ENCODE assay signal across 2 cellular contexts in the genomic region with DNA sequence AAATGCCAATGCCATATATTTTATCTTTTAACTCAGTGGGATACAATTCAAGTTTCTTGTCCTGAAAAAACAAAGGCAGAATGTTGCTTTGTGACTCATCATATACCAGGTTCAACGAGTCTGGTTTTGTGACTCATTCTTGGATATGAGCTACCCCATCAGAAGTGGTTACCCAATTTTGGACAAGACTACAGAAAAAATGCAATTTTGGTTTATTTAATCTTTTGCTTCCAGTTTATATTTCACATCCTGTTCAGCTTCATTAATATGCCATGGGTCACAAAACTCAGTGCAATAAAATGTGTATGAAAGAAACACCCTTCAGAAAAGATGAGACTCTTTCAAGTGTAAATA.
TF ChIP-seq lines count a peak whose summit lies in the region.

No MANE protein-coding gene starts in this region.

TF ChIP-seq in Ishikawa, 13 proteins besides CTCF, POLR2A, EP300 and RAD21 (continued from another document):
- TF ChIP-seq FOXM1 (IDR thresholded peaks at IDR 0.05; ENCODE audit: borderline replicate concordance, low read depth), result no peak
- no peak for TF ChIP-seq EGR1 (IDR thresholded peaks at IDR 0.05)
- no peak for TF ChIP-seq TAF1 (IDR thresholded peaks at IDR 0.05; ENCODE audit: low read depth)
- TF ChIP-seq NFIC (IDR thresholded peaks at IDR 0.05), result no peak
- TF ChIP-seq CEBPB (IDR thresholded peaks at IDR 0.05), result no peak
- no peak for TF ChIP-seq YY1 (IDR thresholded peaks at IDR 0.05; ENCODE audit: low read depth)
- TF ChIP-seq CREB1 (IDR thresholded peaks at IDR 0.05; ENCODE audit: low read depth), result no peak
- TF ChIP-seq, protein P1, sequence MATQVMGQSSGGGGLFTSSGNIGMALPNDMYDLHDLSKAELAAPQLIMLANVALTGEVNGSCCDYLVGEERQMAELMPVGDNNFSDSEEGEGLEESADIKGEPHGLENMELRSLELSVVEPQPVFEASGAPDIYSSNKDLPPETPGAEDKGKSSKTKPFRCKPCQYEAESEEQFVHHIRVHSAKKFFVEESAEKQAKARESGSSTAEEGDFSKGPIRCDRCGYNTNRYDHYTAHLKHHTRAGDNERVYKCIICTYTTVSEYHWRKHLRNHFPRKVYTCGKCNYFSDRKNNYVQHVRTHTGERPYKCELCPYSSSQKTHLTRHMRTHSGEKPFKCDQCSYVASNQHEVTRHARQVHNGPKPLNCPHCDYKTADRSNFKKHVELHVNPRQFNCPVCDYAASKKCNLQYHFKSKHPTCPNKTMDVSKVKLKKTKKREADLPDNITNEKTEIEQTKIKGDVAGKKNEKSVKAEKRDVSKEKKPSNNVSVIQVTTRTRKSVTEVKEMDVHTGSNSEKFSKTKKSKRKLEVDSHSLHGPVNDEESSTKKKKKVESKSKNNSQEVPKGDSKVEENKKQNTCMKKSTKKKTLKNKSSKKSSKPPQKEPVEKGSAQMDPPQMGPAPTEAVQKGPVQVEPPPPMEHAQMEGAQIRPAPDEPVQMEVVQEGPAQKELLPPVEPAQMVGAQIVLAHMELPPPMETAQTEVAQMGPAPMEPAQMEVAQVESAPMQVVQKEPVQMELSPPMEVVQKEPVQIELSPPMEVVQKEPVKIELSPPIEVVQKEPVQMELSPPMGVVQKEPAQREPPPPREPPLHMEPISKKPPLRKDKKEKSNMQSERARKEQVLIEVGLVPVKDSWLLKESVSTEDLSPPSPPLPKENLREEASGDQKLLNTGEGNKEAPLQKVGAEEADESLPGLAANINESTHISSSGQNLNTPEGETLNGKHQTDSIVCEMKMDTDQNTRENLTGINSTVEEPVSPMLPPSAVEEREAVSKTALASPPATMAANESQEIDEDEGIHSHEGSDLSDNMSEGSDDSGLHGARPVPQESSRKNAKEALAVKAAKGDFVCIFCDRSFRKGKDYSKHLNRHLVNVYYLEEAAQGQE (IDR thresholded peaks at IDR 0.05; ENCODE audit: low read depth), result no peak
- TF ChIP-seq, protein P2, sequence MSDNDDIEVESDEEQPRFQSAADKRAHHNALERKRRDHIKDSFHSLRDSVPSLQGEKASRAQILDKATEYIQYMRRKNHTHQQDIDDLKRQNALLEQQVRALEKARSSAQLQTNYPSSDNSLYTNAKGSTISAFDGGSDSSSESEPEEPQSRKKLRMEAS (IDR thresholded peaks at IDR 0.05), result no peak
- TF ChIP-seq ZBTB7A (IDR thresholded peaks at IDR 0.05; ENCODE audit: low read depth), result no peak
- no peak for TF ChIP-seq TEAD4 (IDR thresholded peaks at IDR 0.05)
TF ChIP-seq in Ishikawa: peak in this region for 0.

TF ChIP-seq in K562, 482 proteins besides CTCF, POLR2A, EP300 and RAD21 (continued from another document):
- TF ChIP-seq, protein P3, sequence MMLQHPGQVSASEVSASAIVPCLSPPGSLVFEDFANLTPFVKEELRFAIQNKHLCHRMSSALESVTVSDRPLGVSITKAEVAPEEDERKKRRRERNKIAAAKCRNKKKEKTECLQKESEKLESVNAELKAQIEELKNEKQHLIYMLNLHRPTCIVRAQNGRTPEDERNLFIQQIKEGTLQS (IDR thresholded peaks at IDR 0.05), result peak; percentile 52
- TF ChIP-seq, protein P3 (CRISPR knock-in tag; conservative IDR thresholded peaks at IDR 0.05), result no peak
- TF ChIP-seq, protein P4, sequence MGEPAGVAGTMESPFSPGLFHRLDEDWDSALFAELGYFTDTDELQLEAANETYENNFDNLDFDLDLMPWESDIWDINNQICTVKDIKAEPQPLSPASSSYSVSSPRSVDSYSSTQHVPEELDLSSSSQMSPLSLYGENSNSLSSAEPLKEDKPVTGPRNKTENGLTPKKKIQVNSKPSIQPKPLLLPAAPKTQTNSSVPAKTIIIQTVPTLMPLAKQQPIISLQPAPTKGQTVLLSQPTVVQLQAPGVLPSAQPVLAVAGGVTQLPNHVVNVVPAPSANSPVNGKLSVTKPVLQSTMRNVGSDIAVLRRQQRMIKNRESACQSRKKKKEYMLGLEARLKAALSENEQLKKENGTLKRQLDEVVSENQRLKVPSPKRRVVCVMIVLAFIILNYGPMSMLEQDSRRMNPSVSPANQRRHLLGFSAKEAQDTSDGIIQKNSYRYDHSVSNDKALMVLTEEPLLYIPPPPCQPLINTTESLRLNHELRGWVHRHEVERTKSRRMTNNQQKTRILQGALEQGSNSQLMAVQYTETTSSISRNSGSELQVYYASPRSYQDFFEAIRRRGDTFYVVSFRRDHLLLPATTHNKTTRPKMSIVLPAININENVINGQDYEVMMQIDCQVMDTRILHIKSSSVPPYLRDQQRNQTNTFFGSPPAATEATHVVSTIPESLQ (CRISPR knock-in tag; IDR thresholded peaks at IDR 0.05), result no peak
- TF ChIP-seq RNF2 (IDR thresholded peaks at IDR 0.05) (no peak), FOSL1 (tag; conservative IDR thresholded peaks at IDR 0.05) (peak; percentile 71)
